ENCODE assay signal across 19 cellular contexts in the genomic region with DNA sequence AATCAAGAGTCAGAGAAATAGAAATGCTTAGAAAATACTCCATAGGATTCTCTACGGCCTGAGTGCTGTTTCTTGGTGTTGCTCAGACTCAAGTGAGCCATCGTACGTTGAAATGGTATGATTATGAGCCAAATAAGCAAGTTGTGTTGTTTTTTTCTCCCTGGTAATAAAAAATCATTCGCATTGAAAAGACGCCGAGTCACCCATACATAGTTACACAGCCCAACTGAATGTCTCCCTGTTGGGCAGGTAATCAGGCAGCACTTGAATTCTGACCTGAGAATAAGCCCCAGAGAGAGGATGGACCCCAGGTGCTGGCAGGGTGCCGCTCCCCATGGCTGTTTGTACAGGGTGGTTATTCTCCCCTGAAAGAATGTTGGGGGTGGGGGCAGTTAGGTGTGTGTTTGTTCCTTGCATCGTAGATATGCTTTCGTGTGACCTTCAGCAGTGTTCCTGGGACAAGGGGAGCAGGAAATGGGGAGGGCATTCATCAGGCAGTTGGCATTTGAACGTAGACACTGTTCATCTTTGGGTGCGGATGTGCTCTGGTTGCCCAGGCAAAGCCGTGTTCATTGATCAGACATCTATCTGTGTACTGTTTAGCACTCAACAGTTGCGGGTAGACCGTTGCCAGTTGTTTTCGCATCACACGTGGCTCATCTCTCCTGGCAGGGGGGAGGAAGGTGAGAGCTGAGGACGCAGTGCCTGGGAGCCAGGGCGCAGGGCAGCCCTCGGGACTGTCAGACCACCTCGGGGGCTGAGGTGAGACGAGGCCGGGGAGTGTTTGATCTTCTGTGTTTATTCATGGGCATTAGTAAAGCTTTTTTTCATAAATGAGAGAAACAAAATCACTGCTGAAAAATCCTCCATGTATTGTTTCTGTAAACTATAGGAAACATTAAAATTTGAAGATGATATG. TPM values are rescaled to one million over a fixed set of nuclear protein-coding genes. Genes with fewer than 3 reads are reported as not detected.
DNase-seq lines count a peak whose midpoint lies in the region; ATAC-seq, FAIRE-seq and TF ChIP-seq lines count a peak whose summit lies in the region.
"Had no signal": no experiment of that assay in that cellular context is flagged by ENCODE, and none has a peak within 500 bp of the region (broad histone marks: within the 10 kb centered on the region; RNA-seq: fewer than 3 reads in every experiment).

No MANE protein-coding gene starts in this region.

- no peak overlapping the region for H2AFZ ChIP-seq in mesenchymal stem cell (ENCODE audit: low read depth, low read length)

- TF ChIP-seq CTCF in Caco-2 (IDR thresholded peaks at IDR 0.05; ENCODE audit: insufficient read depth in 1 of 2, low read depth in 1 of 2, low read length in 1 of 2, severe bottlenecking in 1 of 2, unreplicated experiment in 1 of 2) (no peak), bronchial epithelial cell (IDR thresholded peaks at IDR 0.05; ENCODE audit: insufficient read depth, low read length, severe bottlenecking) (no peak)

- H4K8ac ChIP-seq in mesenchymal stem cell (ENCODE audit: low read length), result peak overlapping the region; percentile 41

- no TSS peak for BruUV-seq in Caco-2 (replicated peaks; lab: Mats Ljungman, UMichigan)

- 94% methylated on average over 18 of the region's 22 CpGs for WGBS in mesenchymal stem cell

- peaks cover 15% of the 10 kb centered on the region for H3K4me1 Mint-ChIP-seq in Caco-2 (ENCODE audit: low read depth, unreplicated experiment)

- no peaks in the 10 kb centered on the region for H3K9me3 Mint-ChIP-seq in Caco-2 (ENCODE audit: unreplicated experiment)

- H2AK5ac ChIP-seq in mesenchymal stem cell (ENCODE audit: low read length, severe bottlenecking), result peak overlapping the region; percentile 60

- H3K4ac ChIP-seq in mesenchymal stem cell (ENCODE audit: low read depth in 1 of 2, low read length in 2 of 2), result no peak overlapping the region

- peaks cover 30% of the 10 kb centered on the region for H3K4me1 ChIP-seq in Caco-2
- peaks cover 33% of the 10 kb centered on the region for H3K4me1 ChIP-seq in mesenchymal stem cell (ENCODE audit: control insufficient read depth, insufficient read depth, low read depth, low read length)

- intact Hi-C loops in Caco-2 (cut with micrococcal nuclease; ENCODE audit: unreplicated experiment), result loop anchor here (5.0 kb wide), 1 partner anchor 55 kb away; no protein-coding TSS in a partner anchor

- no peak overlapping the region for H2BK5ac ChIP-seq in mesenchymal stem cell (ENCODE audit: low read depth, low read length, poor library complexity, severe bottlenecking)

- H4K91ac ChIP-seq in mesenchymal stem cell (ENCODE audit: low read length), result no peak overlapping the region

- FAIRE-seq in bronchial epithelial cell (lab: Jason Lieb, UNC), result peak; percentile 86
- FAIRE-seq: A204.1, GM12878, GM19239, RCC 7860 had no signal

- no peaks in the 10 kb centered on the region for H3K79me1 ChIP-seq in mesenchymal stem cell (replicated peaks; ENCODE audit: low read length, poor library complexity, severe bottlenecking)

- H3K27ac ChIP-seq in mesenchymal stem cell (ENCODE audit: low read length, poor library complexity, severe bottlenecking), result peak overlapping the region; percentile 35
- H3K27ac ChIP-seq: C4-2B had no signal

- DNase-seq in Caco-2 (peak; percentile 37 to 56), HuH-7.5 (ENCODE audit: low spot score) (peak; percentile 35), bronchial epithelial cell (ENCODE audit: low read depth) (no peak), mesenchymal stem cell (no peak), COR-L47 (lab: John Stamatoyannopoulos, UW) (no peak), T-helper 9 cell (no peak)
- DNase-seq in activated CD4-positive, alpha-beta T cell treated with anti-CD3 and anti-CD28 coated beads, Interleukin-2, amount 50 U/mL, for 4 hours, result no peak
- DNase-seq: MV-4-11, NCI-H1417 treated with DMSO at 0.1 percent for 48 hours, NCI-H2029, NCI-H2171 treated with DMSO at 0.1 percent for 48 hours, NCI-H510A, SHP77 treated with DMSO at 0.1 percent for 48 hours had no signal

- peak overlapping the region; percentile 87 for H3K27ac Mint-ChIP-seq in Caco-2 (ENCODE audit: unreplicated experiment)

- H3K14ac ChIP-seq in mesenchymal stem cell (ENCODE audit: low read length in 2 of 2), result no peak overlapping the region

- H3K27me3 Mint-ChIP-seq in Caco-2 (ENCODE audit: insufficient read depth, unreplicated experiment), result no peaks in the 10 kb centered on the region

- H3K9me3 ChIP-seq in Caco-2 (no peaks in the 10 kb centered on the region), mesenchymal stem cell (ENCODE audit: control insufficient read depth, low read length) (no peaks in the 10 kb centered on the region)

- H3K4me3 ChIP-seq in Caco-2 (ENCODE audit: low read depth, low read length) (no peak overlapping the region), bronchial epithelial cell (ENCODE audit: low read depth, low read length) (no peak overlapping the region), mesenchymal stem cell (ENCODE audit: insufficient read depth in 1 of 2, low read depth in 1 of 2, low read length in 2 of 2) (no peak overlapping the region)
- H3K4me3 ChIP-seq: GM12878 had no signal

- ATAC-seq in HG02981 (IDR thresholded peaks at IDR 0.05; ENCODE audit: unreplicated experiment), result no peak
- ATAC-seq: GM12878 had no signal

- H3K36me3 ChIP-seq in Caco-2 (ENCODE audit: control insufficient read depth, insufficient read depth, low read length) (no peaks in the 10 kb centered on the region; the same call in none of the 2 replicates), bronchial epithelial cell (ENCODE audit: control insufficient read depth, insufficient read depth, low read length) (peaks cover 2% of the 10 kb centered on the region), mesenchymal stem cell (ENCODE audit: control insufficient read depth in 1 of 2, insufficient read depth in 2 of 2, low read depth in 1 of 2, low read length in 2 of 2) (peaks cover 32 to 78% of the 10 kb centered on the region in 2 experiments)

- peaks cover 4% of the 10 kb centered on the region for H3K36me3 Mint-ChIP-seq in Caco-2 (ENCODE audit: insufficient read depth, unreplicated experiment)

- peak overlapping the region; percentile 65 for H2BK15ac ChIP-seq in mesenchymal stem cell (ENCODE audit: low read depth, poor library complexity, severe bottlenecking)

- H3K23ac ChIP-seq in mesenchymal stem cell (ENCODE audit: low read length in 2 of 2), result no peak overlapping the region

- peak overlapping the region; percentile 32 for H3K4me3 Mint-ChIP-seq in Caco-2 (ENCODE audit: unreplicated experiment)

- H2BK120ac ChIP-seq in mesenchymal stem cell (ENCODE audit: low read depth, low read length), result no peak overlapping the region

- no peak overlapping the region for H3K9ac ChIP-seq in mesenchymal stem cell (ENCODE audit: low read length)

- CTCF ChIA-PET in Caco-2 (lab: Charles Lee), result no interaction called here

- H2BK12ac ChIP-seq in mesenchymal stem cell (ENCODE audit: low read length in 2 of 2), result peak overlapping the region; percentile 21 to 51

- no peak overlapping the region for H3K4me2 ChIP-seq in mesenchymal stem cell (ENCODE audit: low read length, poor library complexity, severe bottlenecking)

- H3K18ac ChIP-seq in mesenchymal stem cell (ENCODE audit: low read depth in 1 of 2, low read length in 2 of 2), result peak overlapping the region in 1 of 2 experiments; percentile 37

- H3K27me3 ChIP-seq in Caco-2 (replicated peaks; ENCODE audit: control insufficient read depth, insufficient read depth, low read length) (no peaks in the 10 kb centered on the region), bronchial epithelial cell (ENCODE audit: control insufficient read depth, insufficient read depth, low read length) (no peaks in the 10 kb centered on the region), mesenchymal stem cell (ENCODE audit: control insufficient read depth in 1 of 2, insufficient read depth in 1 of 2, low read length in 2 of 2) (no peaks in the 10 kb centered on the region)

- POLR2A ChIA-PET in Caco-2 (lab: Charles Lee), result no interaction called here

RNA-seq across cellular contexts. Expression of a gene that starts 27.3 kb away (rescaled TPM):
- total RNA-seq in Caco-2 (2022) (26.4 and 28.3 TPM in 2 replicates), bronchial epithelial cell (10.0 and 12.7 TPM in 2 replicates)
- polyA plus RNA-seq in mesenchymal stem cell (2013, experiment 1 of 2), result 15.4 TPM
- polyA plus RNA-seq in mesenchymal stem cell (2013, experiment 2 of 2), result 15.4 TPM

Comparison
In these comparisons a context has a peak if more than half of its experiments do, and no peak if none do; other contexts are left out.
1. DNase-seq: peak in Caco-2 (2 of 2) and HuH-7.5 (single experiment); none in bronchial epithelial cell (single experiment), mesenchymal stem cell (single experiment), COR-L47 (single experiment), activated CD4-positive, alpha-beta T cell treated with anti-CD3 and anti-CD28 coated beads, Interleukin-2, amount 50 U/mL, for 4 hours (0 of 2) and T-helper 9 cell (single experiment).